Comparison of ENCODE assay signal across 14 cellular contexts in genomic region chr13:111791131-111791530, GRCh38.
"Had no signal": no experiment of that assay in that cellular context is flagged by ENCODE, and none has a peak within 500 bp of the region (broad histone marks: within the 10 kb centered on the region; RNA-seq: fewer than 3 reads in every experiment).

No MANE protein-coding gene starts in this region.

- H3K36me3 ChIP-seq: colonic mucosa, heart left ventricle, neutrophil, right atrium auricular region, uterus had no signal

- H3K4me3 ChIP-seq: colonic mucosa, heart left ventricle, mucosa of descending colon, right atrium auricular region, smooth muscle cell, uterus had no signal

- H3K9me3 ChIP-seq: colonic mucosa, heart left ventricle, mucosa of descending colon, neutrophil, right atrium auricular region, uterus had no signal

- H3K4me2 ChIP-seq: smooth muscle cell had no signal

- DNase-seq: colonic mucosa; effector CD8-positive, alpha-beta T cell; hippocampal formation; mucosa of descending colon; naive thymus-derived CD8-positive, alpha-beta T cell; stimulated activated CD4-positive, alpha-beta T cell treated with anti-CD3 and anti-CD28 coated beads, Interleukin-2, amount 100 ng/mL, for 48 hours; stimulated activated naive CD4-positive, alpha-beta T cell treated with Interleukin-2 at 50 U/mL for 16 hours; trophoblast cell; uterus had no signal

- H3K27me3 ChIP-seq: colonic mucosa, neutrophil, right atrium auricular region had no signal

- H3K27ac ChIP-seq: colonic mucosa, heart left ventricle, neutrophil, right atrium auricular region, uterus had no signal

- ATAC-seq: left lobe of liver; mucosa of descending colon; naive thymus-derived CD8-positive, alpha-beta T cell had no signal

- H3K4me1 ChIP-seq: colonic mucosa, heart left ventricle, right atrium auricular region, uterus had no signal
